10 cellular contexts compared by ENCODE assay signal in the genomic region with DNA sequence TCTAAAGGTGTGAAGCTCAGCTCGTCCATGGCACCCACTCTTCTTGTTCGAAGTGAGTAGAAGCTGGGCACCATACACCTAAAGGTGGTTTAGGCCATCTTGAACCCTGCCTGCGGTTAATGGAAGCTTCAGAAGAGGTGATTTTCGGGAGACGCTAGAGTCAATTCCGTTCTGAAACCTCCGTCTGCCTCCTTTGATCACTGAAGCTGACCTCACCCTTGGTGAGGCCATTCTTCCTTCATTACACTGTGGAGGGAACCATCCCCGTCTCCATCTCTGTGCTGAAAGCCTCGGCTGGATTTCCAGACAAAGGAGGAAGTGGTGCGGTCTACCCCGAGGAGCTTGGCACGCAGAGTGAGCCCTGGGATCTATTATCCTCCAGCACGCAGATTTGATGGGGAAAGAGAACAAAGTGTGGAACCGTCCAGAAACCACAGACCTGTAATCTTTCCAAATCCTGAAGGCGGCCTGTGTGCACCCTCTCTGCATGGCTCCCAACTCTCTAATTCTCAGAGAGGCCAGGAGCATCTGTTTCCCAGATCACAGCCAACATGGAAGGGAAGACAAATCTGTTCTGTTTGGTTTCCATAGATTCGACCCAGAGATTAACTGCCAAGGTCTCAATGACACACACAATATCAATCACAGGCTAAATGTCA. TPM values are rescaled to one million over a fixed set of nuclear protein-coding genes. Genes with fewer than 3 reads are reported as not detected.
DNase-seq lines count a peak whose midpoint lies in the region; ATAC-seq lines count a peak whose summit lies in the region.
"Had no signal": no experiment of that assay in that cellular context is flagged by ENCODE, and none has a peak within 500 bp of the region (broad histone marks: within the 10 kb centered on the region; RNA-seq: fewer than 3 reads in every experiment).

No MANE protein-coding gene starts in this region.

- ATAC-seq in esophagus mucosa (peak; percentile 31), sciatic nerve (peak; percentile 94), GM21576 (IDR thresholded peaks at IDR 0.05; ENCODE audit: unreplicated experiment) (no peak)

- intact Hi-C loops in sciatic nerve (cut with DNase I): no loop called here

- peak; percentile 94 for DNase-seq in GM04504 (ENCODE audit: low read depth)
- peak; percentile 43 for DNase-seq in NOMO-1 treated with dmso at 0.1 percent for 144 hours (lab: John Stamatoyannopoulos, UW; ENCODE audit: unreplicated experiment)
- DNase-seq in sciatic nerve (ENCODE audit: low spot score): peak; percentile 70
- no peak for DNase-seq in RKO (ENCODE audit: low spot score)
- DNase-seq in stimulated activated CD4-positive, alpha-beta T cell treated with anti-CD3 and anti-CD28 coated beads, Interleukin-1b, Interleukin-23, amount 100 ng/mL, for 48 hours: no peak
- no peak for DNase-seq in COR-L47 (lab: John Stamatoyannopoulos, UW)
- DNase-seq: EL; NK-92 treated with Interleukin-12 subunit alpha and Interleukin-12 subunit beta, amount 100 ng/mL, for 24 hours had no signal

RNA-seq across cellular contexts. Expression of gene SAMD8, which starts 49.1 kb away (rescaled TPM):
- total RNA-seq in esophagus mucosa (29.6 TPM), sciatic nerve (51.4 TPM)

Comparison
In these comparisons a context has a peak if more than half of its experiments do, and no peak if none do; other contexts are left out.
1. DNase-seq: peak in GM04504 (single experiment), NOMO-1 treated with dmso at 0.1 percent for 144 hours (single experiment) and sciatic nerve (single experiment); none in RKO (single experiment), stimulated activated CD4-positive, alpha-beta T cell treated with anti-CD3 and anti-CD28 coated beads, Interleukin-1b, Interleukin-23, amount 100 ng/mL, for 48 hours (single experiment) and COR-L47 (single experiment).